In the genomic region with DNA sequence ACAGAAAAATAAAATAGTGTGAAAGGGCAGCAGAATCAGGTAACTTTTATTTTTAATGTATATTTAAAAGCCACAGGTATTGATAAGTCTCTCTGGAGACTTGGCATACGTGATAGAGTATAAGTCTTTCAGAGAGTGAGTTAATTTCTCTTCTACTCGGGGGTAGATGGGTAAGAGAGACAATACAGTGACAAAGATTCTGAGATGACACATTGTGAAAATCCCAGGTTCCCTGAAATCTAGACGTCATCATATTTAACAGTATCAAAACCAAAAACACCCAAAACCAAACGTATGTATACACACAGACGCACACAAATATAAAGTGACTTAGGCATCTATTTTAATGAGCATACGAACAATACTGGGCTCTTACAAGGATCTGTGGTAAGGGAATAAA, we compare ENCODE assay signal across 16 cellular contexts.
"Had no signal": no experiment of that assay in that cellular context is flagged by ENCODE, and none has a peak within 500 bp of the region (broad histone marks: within the 10 kb centered on the region; RNA-seq: fewer than 3 reads in every experiment).

No MANE protein-coding gene starts in this region.

- DNase-seq: activated CD4-positive, CD25-positive, alpha-beta regulatory T cell treated with anti-CD3 and anti-CD28 coated beads, Interleukin-2, amount 50 U/mL, for 72 hours; activated CD8-positive, alpha-beta memory T cell treated with anti-CD3 and anti-CD28 coated beads for 24 hours; activated naive CD4-positive, alpha-beta T cell; gastrocnemius medialis; heart left ventricle; immature natural killer cell; nephron progenitor cell; occipital lobe; stimulated activated CD4-positive, alpha-beta T cell treated with anti-CD3 and anti-CD28 coated beads, Interleukin-2, amount 100 ng/mL, for 48 hours; stimulated activated naive B cell treated with anti-CD40 and anti-IgM and Interleukin-4, amounts not matched to agents 10 μg/mL and 1 μg/mL and 100 μg/mL, for 72 hours; T-helper 9 cell; transverse colon had no signal

- H3K4me3 ChIP-seq: cardiac muscle cell, gastrocnemius medialis, heart left ventricle, right atrium auricular region, transverse colon, vagina had no signal

- H3K27ac ChIP-seq: cardiac muscle cell, gastrocnemius medialis, heart left ventricle, right atrium auricular region, transverse colon, vagina had no signal

- H3K4me3 Mint-ChIP-seq: immature natural killer cell; nephron progenitor cell; stimulated activated naive B cell treated with anti-CD40 and anti-IgM and Interleukin-4, amounts not matched to agents 10 μg/mL and 1 μg/mL and 100 μg/mL, for 72 hours had no signal

- H3K27me3 ChIP-seq: cardiac muscle cell, gastrocnemius medialis, heart left ventricle, right atrium auricular region, transverse colon, vagina had no signal

- H3K27ac Mint-ChIP-seq: nephron progenitor cell; progenitor cell of endocrine pancreas; stimulated activated naive B cell treated with anti-CD40 and anti-IgM and Interleukin-4, amounts not matched to agents 10 μg/mL and 1 μg/mL and 100 μg/mL, for 72 hours had no signal

- H3K4me1 ChIP-seq: gastrocnemius medialis, heart left ventricle, right atrium auricular region, transverse colon, vagina had no signal

- ATAC-seq: gastrocnemius medialis; heart left ventricle; stimulated activated naive B cell treated with anti-CD40 and anti-IgM and Interleukin-4, amounts not matched to agents 10 μg/mL and 1 μg/mL and 100 μg/mL, for 72 hours had no signal

- H3K4me1 Mint-ChIP-seq: immature natural killer cell; nephron progenitor cell; stimulated activated naive B cell treated with anti-CD40 and anti-IgM and Interleukin-4, amounts not matched to agents 10 μg/mL and 1 μg/mL and 100 μg/mL, for 72 hours had no signal

- H3K27me3 Mint-ChIP-seq: progenitor cell of endocrine pancreas; stimulated activated naive B cell treated with anti-CD40 and anti-IgM and Interleukin-4, amounts not matched to agents 10 μg/mL and 1 μg/mL and 100 μg/mL, for 72 hours had no signal

- H3K9me3 Mint-ChIP-seq: immature natural killer cell; nephron progenitor cell; stimulated activated naive B cell treated with anti-CD40 and anti-IgM and Interleukin-4, amounts not matched to agents 10 μg/mL and 1 μg/mL and 100 μg/mL, for 72 hours had no signal

- H3K9me3 ChIP-seq: gastrocnemius medialis, heart left ventricle, right atrium auricular region, transverse colon, vagina had no signal
